In genomic region chr4:1552451-1552850, GRCh38 we compare ENCODE assay signal across 26 cellular contexts.
"Had no signal": no experiment of that assay in that cellular context is flagged by ENCODE, and none has a peak within 500 bp of the region (broad histone marks: within the 10 kb centered on the region; RNA-seq: fewer than 3 reads in every experiment).

No MANE protein-coding gene starts in this region.

- H3K4me3 ChIP-seq: coronary artery, dorsolateral prefrontal cortex, esophagus muscularis mucosa, esophagus squamous epithelium, gastrocnemius medialis, gastroesophageal sphincter, heart left ventricle, heart right ventricle had no signal

- H3K4me1 ChIP-seq: foreskin keratinocyte had no signal

- FAIRE-seq: colon, endometrium, endothelial cell of umbilical vein, frontal cortex had no signal

- H3K36me3 ChIP-seq: esophagus muscularis mucosa, esophagus squamous epithelium, gastrocnemius medialis, gastroesophageal sphincter, heart left ventricle, heart right ventricle had no signal

- H3K27ac ChIP-seq: coronary artery, dorsolateral prefrontal cortex, epithelial cell of prostate, esophagus muscularis mucosa, esophagus squamous epithelium, foreskin keratinocyte, gastrocnemius medialis, gastroesophageal sphincter, heart left ventricle, heart right ventricle had no signal

- H3K9me3 ChIP-seq: esophagus muscularis mucosa, esophagus squamous epithelium, gastrocnemius medialis, gastroesophageal sphincter, heart left ventricle, heart right ventricle had no signal

- DNase-seq: cortex of kidney; dermis blood vessel endothelial cell; dorsolateral prefrontal cortex; effector CD4-positive, alpha-beta T cell; effector CD8-positive, alpha-beta T cell; effector memory CD4-positive, alpha-beta T cell; effector memory CD8-positive, alpha-beta T cell; endodermal cell; erythroblast; esophagus squamous epithelium; foreskin fibroblast; foreskin keratinocyte; foreskin melanocyte; gastrocnemius medialis; glutamatergic neuron; head of caudate nucleus; heart left ventricle; heart right ventricle had no signal
